16 cellular contexts compared by ENCODE assay signal in genomic region chr1:53366901-53367502, GRCh38. TPM values are rescaled to one million over a fixed set of nuclear protein-coding genes. Genes with fewer than 3 reads are reported as not detected.
DNase-seq lines count a peak whose midpoint lies in the region; ATAC-seq and TF ChIP-seq lines count a peak whose summit lies in the region.
"Had no signal": no experiment of that assay in that cellular context is flagged by ENCODE, and none has a peak within 500 bp of the region (broad histone marks: within the 10 kb centered on the region; RNA-seq: fewer than 3 reads in every experiment).

No MANE protein-coding gene starts in this region.

- H3K27me3 ChIP-seq in effector memory CD4-positive, alpha-beta T cell (replicated peaks; ENCODE audit: control insufficient read depth, insufficient read depth, low read length, poor library complexity, severe bottlenecking), result no peaks in the 10 kb centered on the region
- H3K27me3 ChIP-seq in testis (no peaks in the 10 kb centered on the region), MG63 (no peaks in the 10 kb centered on the region)

- H3K9me3 Mint-ChIP-seq in activated T-cell treated with anti-CD3 and anti-CD28 coated beads, Interleukin-2, amount 50 U/mL, for 24 hours, result no peaks in the 10 kb centered on the region
- H3K9me3 Mint-ChIP-seq in activated T-cell treated with anti-CD3 and anti-CD28 coated beads, Interleukin-2, amount 50 U/mL, for 72 hours, result no peaks in the 10 kb centered on the region

- H3K27ac Mint-ChIP-seq in activated T-cell treated with anti-CD3 and anti-CD28 coated beads, Interleukin-2, amount 50 U/mL, for 24 hours, result no peak overlapping the region
- H3K27ac Mint-ChIP-seq in activated T-cell treated with anti-CD3 and anti-CD28 coated beads, Interleukin-2, amount 50 U/mL, for 72 hours, result no peak overlapping the region

- H3K4me3 Mint-ChIP-seq in activated T-cell treated with anti-CD3 and anti-CD28 coated beads, Interleukin-2, amount 50 U/mL, for 24 hours, result no peak overlapping the region
- no peak overlapping the region for H3K4me3 Mint-ChIP-seq in activated T-cell treated with anti-CD3 and anti-CD28 coated beads, Interleukin-2, amount 50 U/mL, for 72 hours

- peaks cover 9% of the 10 kb centered on the region for H3K4me1 ChIP-seq in OCI-LY7 (ENCODE audit: insufficient read depth, low read length, poor library complexity, severe bottlenecking)
- H3K4me1 ChIP-seq in effector memory CD4-positive, alpha-beta T cell (ENCODE audit: control insufficient read depth, insufficient read depth, low read length, poor library complexity, severe bottlenecking), result peaks cover 17% of the 10 kb centered on the region
- peaks cover 21% of the 10 kb centered on the region for H3K4me1 ChIP-seq in testis

- H3K9me3 ChIP-seq in OCI-LY7 (ENCODE audit: low read length) (no peaks in the 10 kb centered on the region), testis (no peaks in the 10 kb centered on the region), MG63 (no peaks in the 10 kb centered on the region)
- H3K9me3 ChIP-seq in effector memory CD4-positive, alpha-beta T cell (ENCODE audit: control insufficient read depth, low read length), result no peaks in the 10 kb centered on the region

- intact Hi-C loops in OCI-LY7 (cut with micrococcal nuclease; ENCODE audit: unreplicated experiment) (loop anchor here (5.0 kb wide), 1 partner anchor 40 kb away; the partner anchor contains the start of gene LRP8), testis (cut with DNase I; ENCODE audit: low total_unique reads) (no loop called here)

- no TSS peak for BruUV-seq in OCI-LY7 (replicated peaks; lab: Mats Ljungman, UMichigan)

- CTCF ChIA-PET in OCI-LY7 (lab: Charles Lee; ENCODE audit: unreplicated experiment), result no interaction called here

- ATAC-seq in activated T-cell treated with anti-CD3 and anti-CD28 coated beads, Interleukin-2, amount 50 U/mL, for 72 hours (replicated peaks in 1 of 2), result no peak

- DNase-seq in activated T-cell treated with anti-CD3 and anti-CD28 coated beads, Interleukin-2, amount 50 U/mL, for 24 hours, result peak; percentile 25
- DNase-seq in activated T-cell treated with anti-CD3 and anti-CD28 coated beads, Interleukin-2, amount 50 U/mL, for 72 hours, result no peak
- DNase-seq in OCI-LY7 (ENCODE audit: low spot score) (no peak), testis (peak; percentile 7), NCI-H2107 treated with DMSO at 0.1 percent for 48 hours (lab: John Stamatoyannopoulos, UW; ENCODE audit: unreplicated experiment) (no peak), NCI-H748 (lab: John Stamatoyannopoulos, UW; ENCODE audit: unreplicated experiment) (no peak), MG63 (no peak)
- no peak for DNase-seq in effector memory CD4-positive, alpha-beta T cell
- DNase-seq: anterior cingulate cortex, dermis blood vessel endothelial cell, DMS 273 treated with DMSO at 0.1 percent for 48 hours, NCI-H1092 treated with DMSO at 0.1 percent for 48 hours, NCI-H345, nucleus accumbens, small intestine had no signal

- H3K9me2 ChIP-seq in OCI-LY7 (ENCODE audit: insufficient read depth, low read length), result no peaks in the 10 kb centered on the region

- H3K4me1 Mint-ChIP-seq in activated T-cell treated with anti-CD3 and anti-CD28 coated beads, Interleukin-2, amount 50 U/mL, for 24 hours (ENCODE audit: low read depth), result peaks cover 20% of the 10 kb centered on the region
- H3K4me1 Mint-ChIP-seq in activated T-cell treated with anti-CD3 and anti-CD28 coated beads, Interleukin-2, amount 50 U/mL, for 72 hours (ENCODE audit: low read depth), result peaks cover 30% of the 10 kb centered on the region

- no peak for TF ChIP-seq POLR2A in testis (IDR thresholded peaks at IDR 0.05)

- no peaks in the 10 kb centered on the region for H3K27me3 Mint-ChIP-seq in activated T-cell treated with anti-CD3 and anti-CD28 coated beads, Interleukin-2, amount 50 U/mL, for 24 hours
- no peaks in the 10 kb centered on the region for H3K27me3 Mint-ChIP-seq in activated T-cell treated with anti-CD3 and anti-CD28 coated beads, Interleukin-2, amount 50 U/mL, for 72 hours (ENCODE audit: low read depth)

- 0 out of 2 replicates have a peak overlapping the region, but pooled peaks have one; percentile 63 for H2AFZ ChIP-seq in OCI-LY7 (ENCODE audit: low read length)

- no peaks in the 10 kb centered on the region for H3K79me2 ChIP-seq in OCI-LY7 (ENCODE audit: insufficient read depth, low read depth, low read length)

- H3K4me3 ChIP-seq in OCI-LY7 (ENCODE audit: low read depth, low read length, poor library complexity, severe bottlenecking), result peak overlapping the region; percentile 62
- H3K4me3 ChIP-seq in effector memory CD4-positive, alpha-beta T cell (ENCODE audit: insufficient read depth, low read depth, low read length, poor library complexity, severe bottlenecking), result peak overlapping the region; percentile 26
- no peak overlapping the region for H3K4me3 ChIP-seq in testis
- no peak overlapping the region for H3K4me3 ChIP-seq in MG63
- H3K4me3 ChIP-seq: lung had no signal

- 91 to 94% methylated on average over 12 of the region's 12 CpGs for WGBS in testis, 2 donors

- no peaks in the 10 kb centered on the region for H4K20me1 ChIP-seq in OCI-LY7 (ENCODE audit: insufficient read depth, low read length)

- H3K27ac ChIP-seq in OCI-LY7 (ENCODE audit: low read depth, low read length, poor library complexity, severe bottlenecking) (no peak overlapping the region), testis (no peak overlapping the region)
- no peak overlapping the region for H3K27ac ChIP-seq in effector memory CD4-positive, alpha-beta T cell (ENCODE audit: insufficient read depth, low read length, poor library complexity, severe bottlenecking)

- TF ChIP-seq CTCF in OCI-LY7 (conservative IDR thresholded peaks at IDR 0.05; ENCODE audit: low read length), result no peak
- no peak for TF ChIP-seq CTCF in testis (IDR thresholded peaks at IDR 0.05)

- H3K4me2 ChIP-seq in OCI-LY7 (ENCODE audit: low read length), result peak overlapping the region; percentile 67

- no peaks in the 10 kb centered on the region for H3K36me3 ChIP-seq in OCI-LY7 (ENCODE audit: insufficient read depth, low read length)
- no peaks in the 10 kb centered on the region for H3K36me3 ChIP-seq in effector memory CD4-positive, alpha-beta T cell (ENCODE audit: control insufficient read depth, insufficient read depth, low read length)
- H3K36me3 ChIP-seq in testis (ENCODE audit: low read depth, missing control alignments), result no peaks in the 10 kb centered on the region
- H3K36me3 ChIP-seq in MG63, result no peaks in the 10 kb centered on the region

- H3K36me3 Mint-ChIP-seq in activated T-cell treated with anti-CD3 and anti-CD28 coated beads, Interleukin-2, amount 50 U/mL, for 24 hours (ENCODE audit: low read depth), result no peaks in the 10 kb centered on the region
- H3K36me3 Mint-ChIP-seq in activated T-cell treated with anti-CD3 and anti-CD28 coated beads, Interleukin-2, amount 50 U/mL, for 72 hours (ENCODE audit: insufficient read depth in 2 of 2), result no peaks in the 10 kb centered on the region

- POLR2A ChIA-PET in OCI-LY7 (lab: Charles Lee), result interaction anchor here (1.5 kb wide), 1 partner anchor 16 kb away, joined by 3 read pairs; no protein-coding TSS in a partner anchor

RNA-seq across cellular contexts. Expression of gene LRP8, which starts 39.1 kb away (rescaled TPM):
- 10 to 100 TPM; 31.4 to 36.5 TPM for total RNA-seq in activated T-cell treated with anti-CD3 and anti-CD28 coated beads, Interleukin-2, amount 50 U/mL, for 72 hours
- total RNA-seq in OCI-LY7 (2014; rRNA removed; shearing (Covaris generic)), result 57.5 and 65.6 TPM in 2 replicates
- 67.5 and 70.0 TPM in 2 replicates for total RNA-seq in OCI-LY7 (2022)
- total RNA-seq in testis, result 100 to 1,000 TPM; 223 to 253 TPM
- polyA plus RNA-seq in testis (ENCODE audit: insufficient read depth, low read depth, low replicate concordance), result 64.3 TPM
- total RNA-seq in MG63 (2014; rRNA removed; shearing (Covaris generic); ENCODE audit: low replicate concordance), result 12.4 and 16.1 TPM in 2 replicates

Comparison
In these comparisons a context has a peak if more than half of its experiments do, and no peak if none do; other contexts are left out.
1. DNase-seq: peak in activated T-cell treated with anti-CD3 and anti-CD28 coated beads, Interleukin-2, amount 50 U/mL, for 24 hours (single experiment) and testis (single experiment); none in activated T-cell treated with anti-CD3 and anti-CD28 coated beads, Interleukin-2, amount 50 U/mL, for 72 hours (0 of 2), OCI-LY7 (single experiment), effector memory CD4-positive, alpha-beta T cell (0 of 3), NCI-H2107 treated with DMSO at 0.1 percent for 48 hours (single experiment), NCI-H748 (single experiment) and MG63 (single experiment).
2. H3K4me3 ChIP-seq: peak in OCI-LY7 (single experiment) and effector memory CD4-positive, alpha-beta T cell (single experiment); none in testis (0 of 2) and MG63 (single experiment).